In genomic region chr2:230738391-230738811, GRCh38 we compare ENCODE assay signal across 8 cellular contexts. TPM values are rescaled to one million over a fixed set of nuclear protein-coding genes. Genes with fewer than 3 reads are reported as not detected.
A peak's percentile ranks its signal among the peaks of the same experiment; 100 is the strongest.
DNase-seq lines count a peak whose midpoint lies in the region; ATAC-seq and TF ChIP-seq lines count a peak whose summit lies in the region.

No MANE protein-coding gene starts in this region.

- no peaks in the 10 kb centered on the region for H3K27me3 ChIP-seq in transverse colon

- peak overlapping the region; percentile 78 to 87 (median 85) for H3K27ac ChIP-seq in transverse colon

- no peak for TF ChIP-seq EP300 in transverse colon (IDR thresholded peaks at IDR 0.05; ENCODE audit: low read depth)

- CTCF ChIA-PET in activated CD8-positive, alpha-beta memory T cell treated with anti-CD3 and anti-CD28 coated beads, Interleukin-2, amount 10 ng/mL, durations not matched to agents 7 days and 5 days (lab: Charles Lee) = interaction anchor here (0.6 to 1.9 kb wide), 4 partner anchors 24 to 80 kb away, joined by 3 to 7 read pairs (median 5); no protein-coding TSS in a partner anchor
- CTCF ChIA-PET in activated CD8-positive, alpha-beta T cell treated with anti-CD3 and anti-CD28 coated beads, Interleukin-2, amount 10 ng/mL, durations not matched to agents 7 days and 5 days (lab: Charles Lee) = interaction anchor here (0.7 to 1.9 kb wide), 4 partner anchors 24 to 60 kb away, joined by 3 to 8 read pairs (median 4); no protein-coding TSS in a partner anchor

- peaks cover 65% of the 10 kb centered on the region for H3K4me1 Mint-ChIP-seq in activated CD8-positive, alpha-beta memory T cell treated with anti-CD3 and anti-CD28 coated beads, Interleukin-2, amount 10 ng/mL, durations not matched to agents 7 days and 5 days
- H3K4me1 Mint-ChIP-seq in activated CD8-positive, alpha-beta T cell treated with anti-CD3 and anti-CD28 coated beads, Interleukin-2, amount 10 ng/mL, durations not matched to agents 7 days and 5 days (ENCODE audit: low read depth) = peaks cover 60% of the 10 kb centered on the region

- no peak overlapping the region for H3K4me3 Mint-ChIP-seq in activated CD8-positive, alpha-beta memory T cell treated with anti-CD3 and anti-CD28 coated beads, Interleukin-2, amount 10 ng/mL, durations not matched to agents 7 days and 5 days
- H3K4me3 Mint-ChIP-seq in activated CD8-positive, alpha-beta T cell treated with anti-CD3 and anti-CD28 coated beads, Interleukin-2, amount 10 ng/mL, durations not matched to agents 7 days and 5 days = no peak overlapping the region

- intact Hi-C loops in transverse colon (cut with DNase I; ENCODE audit: low total_unique reads) = no loop called here

- POLR2A ChIA-PET in activated CD8-positive, alpha-beta T cell treated with anti-CD3 and anti-CD28 coated beads, Interleukin-2, amount 10 ng/mL, durations not matched to agents 7 days and 5 days (lab: Charles Lee) = interaction anchor here (0.6 kb wide), 1 partner anchor 16 kb away, joined by 3 read pairs; no protein-coding TSS in a partner anchor

- H3K9me3 ChIP-seq in transverse colon = no peaks in the 10 kb centered on the region

- in situ Hi-C loops in transverse colon (cut with MboI; ENCODE audit: low pct_ligation_motif_present in 1 of 4, low pct_unique_long_range_greater_than_20kb in 1 of 4, low sequenced_read_pairs in 3 of 4) = no loop called here
- in situ Hi-C loops in GM13976 (cut with MboI; ENCODE audit: low sequenced_read_pairs, unreplicated experiment) = no loop called here

- peak; percentile 34 for ATAC-seq in activated CD8-positive, alpha-beta memory T cell treated with anti-CD3 and anti-CD28 coated beads, Interleukin-2, amount 10 ng/mL, durations not matched to agents 7 days and 5 days
- peak; percentile 72 for ATAC-seq in activated CD8-positive, alpha-beta T cell treated with anti-CD3 and anti-CD28 coated beads, Interleukin-2, amount 10 ng/mL, durations not matched to agents 7 days and 5 days

- TF ChIP-seq CTCF in transverse colon (IDR thresholded peaks at IDR 0.05) = no peak
- no peak for TF ChIP-seq CTCF in GM13976 (IDR thresholded peaks at IDR 0.05; ENCODE audit: borderline replicate concordance, control extremely low read depth, extremely low read depth, insufficient read depth, missing control alignments)

- no peak overlapping the region for H3K4me3 ChIP-seq in transverse colon

- TF ChIP-seq POLR2A in transverse colon (IDR thresholded peaks at IDR 0.05) = no peak

- no peaks in the 10 kb centered on the region for H3K27me3 Mint-ChIP-seq in activated CD8-positive, alpha-beta memory T cell treated with anti-CD3 and anti-CD28 coated beads, Interleukin-2, amount 10 ng/mL, durations not matched to agents 7 days and 5 days
- no peaks in the 10 kb centered on the region for H3K27me3 Mint-ChIP-seq in activated CD8-positive, alpha-beta T cell treated with anti-CD3 and anti-CD28 coated beads, Interleukin-2, amount 10 ng/mL, durations not matched to agents 7 days and 5 days (ENCODE audit: low read depth)

- H3K36me3 Mint-ChIP-seq in activated CD8-positive, alpha-beta memory T cell treated with anti-CD3 and anti-CD28 coated beads, Interleukin-2, amount 10 ng/mL, durations not matched to agents 7 days and 5 days = peaks cover 54% of the 10 kb centered on the region
- H3K36me3 Mint-ChIP-seq in activated CD8-positive, alpha-beta T cell treated with anti-CD3 and anti-CD28 coated beads, Interleukin-2, amount 10 ng/mL, durations not matched to agents 7 days and 5 days (ENCODE audit: low read depth) = peaks cover 72% of the 10 kb centered on the region

- H3K4me1 ChIP-seq in transverse colon = peaks cover 31 to 63% (median 52%) of the 10 kb centered on the region in 4 donors

- 8 to 22% methylated on average over 1 of the region's 1 CpG for WGBS in transverse colon (ENCODE audit: low coverage in 1 of 2), 2 donors

- H3K27ac Mint-ChIP-seq in activated CD8-positive, alpha-beta memory T cell treated with anti-CD3 and anti-CD28 coated beads, Interleukin-2, amount 10 ng/mL, durations not matched to agents 7 days and 5 days = peak overlapping the region; percentile 60
- peak overlapping the region; percentile 72 for H3K27ac Mint-ChIP-seq in activated CD8-positive, alpha-beta T cell treated with anti-CD3 and anti-CD28 coated beads, Interleukin-2, amount 10 ng/mL, durations not matched to agents 7 days and 5 days

- H3K36me3 ChIP-seq in transverse colon = no peaks in the 10 kb centered on the region

- DNase-seq in activated CD8-positive, alpha-beta memory T cell treated with anti-CD3 and anti-CD28 coated beads, Interleukin-2, amount 10 ng/mL, durations not matched to agents 7 days and 5 days = no peak
- DNase-seq in activated CD8-positive, alpha-beta memory T cell treated with anti-CD3 and anti-CD28 coated beads, Interleukin-2, amount 50 U/mL, for 48 hours = no peak
- DNase-seq in activated CD8-positive, alpha-beta T cell treated with anti-CD3 and anti-CD28 coated beads, Interleukin-2, amount 10 ng/mL, durations not matched to agents 7 days and 5 days = no peak
- DNase-seq in kidney glomerular epithelial cell (lab: John Stamatoyannopoulos, UW) (peak; percentile 13), transverse colon (no peak), HK-2 (ENCODE audit: unreplicated experiment) (no peak), GM13976 (ENCODE audit: low spot score) (no peak)
- DNase-seq in stimulated activated CD4-positive, alpha-beta T cell treated with anti-CD3 and anti-CD28 coated beads, Interleukin-12 subunit alpha, Interleukin-12 subunit beta, amount 100 ng/mL, for 4 hours = no peak

- H3K9me3 Mint-ChIP-seq in activated CD8-positive, alpha-beta memory T cell treated with anti-CD3 and anti-CD28 coated beads, Interleukin-2, amount 10 ng/mL, durations not matched to agents 7 days and 5 days (ENCODE audit: low read depth) = no peaks in the 10 kb centered on the region
- H3K9me3 Mint-ChIP-seq in activated CD8-positive, alpha-beta T cell treated with anti-CD3 and anti-CD28 coated beads, Interleukin-2, amount 10 ng/mL, durations not matched to agents 7 days and 5 days (ENCODE audit: insufficient read depth) = no peaks in the 10 kb centered on the region

RNA-seq across cellular contexts. Expression of gene CAB39, which starts 25.8 kb away (rescaled TPM):
- total RNA-seq in activated CD8-positive, alpha-beta memory T cell treated with anti-CD3 and anti-CD28 coated beads, Interleukin-2, amount 10 ng/mL, durations not matched to agents 7 days and 5 days = 100 to 1,000 TPM; 148 to 174 TPM
- total RNA-seq in activated CD8-positive, alpha-beta T cell treated with anti-CD3 and anti-CD28 coated beads, Interleukin-2, amount 10 ng/mL, durations not matched to agents 7 days and 5 days = 100 to 1,000 TPM; 175 to 178 TPM
- 100 to 1,000 TPM in 3 of 4 donors, 10 to 100 TPM in 1; 67.3 to 137 (median 123) TPM for total RNA-seq in transverse colon
